9 cellular contexts compared by ENCODE assay signal in genomic region chr9:113577525-113578261, GRCh38.
A peak's percentile ranks its signal among the peaks of the same experiment; 100 is the strongest.
DNase-seq lines count a peak whose midpoint lies in the region; ATAC-seq and TF ChIP-seq lines count a peak whose summit lies in the region.
"Had no signal": no experiment of that assay in that cellular context is flagged by ENCODE, and none has a peak within 500 bp of the region (broad histone marks: within the 10 kb centered on the region; RNA-seq: fewer than 3 reads in every experiment).

No MANE protein-coding gene starts in this region.

- ATAC-seq in effector memory CD8-positive, alpha-beta T cell (replicated peaks) = no peak
- no peak for ATAC-seq in HG03045 (IDR thresholded peaks at IDR 0.05; ENCODE audit: unreplicated experiment)

- H3K27ac Mint-ChIP-seq in CD8-positive, alpha-beta memory T cell = peak overlapping the region; percentile 91 to 96 (median 95)
- H3K27ac Mint-ChIP-seq in effector memory CD8-positive, alpha-beta T cell = peak overlapping the region; percentile 94 to 95

- no peaks in the 10 kb centered on the region for H3K9me3 Mint-ChIP-seq in CD8-positive, alpha-beta memory T cell
- no peaks in the 10 kb centered on the region for H3K9me3 Mint-ChIP-seq in effector memory CD8-positive, alpha-beta T cell

- DNase-seq in CD8-positive, alpha-beta memory T cell = peak in 1 of 5 donors; percentile 37
- peak; percentile 95 for DNase-seq in RPMI7951 (ENCODE audit: low read depth)
- no peak for DNase-seq in effector memory CD8-positive, alpha-beta T cell
- no peak for DNase-seq in GM10248 (ENCODE audit: extremely low spot score)
- DNase-seq in activated gamma-delta T cell treated with Interleukin-2 at 50 U/mL for 16 hours = no peak
- no peak for DNase-seq in H7
- DNase-seq: activated naive CD4-positive, alpha-beta T cell treated with anti-CD3 and anti-CD28 coated beads, Interleukin-2, amount 50 U/mL, for 16 hours had no signal

- no peak for TF ChIP-seq CTCF in neutrophil (IDR thresholded peaks at IDR 0.05)
- TF ChIP-seq CTCF in GM10248 (IDR thresholded peaks at IDR 0.05; ENCODE audit: control extremely low read depth, extremely low read depth, low read depth, missing control alignments) = no peak

- POLR2A ChIA-PET in CD8-positive, alpha-beta memory T cell (lab: Charles Lee) = interaction anchor here (0.7 to 4.1 kb wide), 6 partner anchors 46 to 68 kb away, joined by 3 to 27 read pairs (median 5); no protein-coding TSS in a partner anchor
- POLR2A ChIA-PET in GM10248 (lab: Yijun Ruan, JAX) = no interaction called here

- no peaks in the 10 kb centered on the region for H3K36me3 ChIP-seq in CD8-positive, alpha-beta memory T cell (ENCODE audit: insufficient read depth, low read length)
- H3K36me3 ChIP-seq in neutrophil (peaks cover 14% of the 10 kb centered on the region), H7 (replicated peaks; ENCODE audit: control insufficient read depth, insufficient read depth, low read length) (no peaks in the 10 kb centered on the region)

- H3K4me1 ChIP-seq in CD8-positive, alpha-beta memory T cell (ENCODE audit: insufficient read depth, low read length) = peaks cover 64% of the 10 kb centered on the region
- peaks cover 53 to 60% of the 10 kb centered on the region in 2 experiments for H3K4me1 ChIP-seq in neutrophil (ENCODE audit: control insufficient read depth in 1 of 2, insufficient read depth in 1 of 2, low read depth in 1 of 2, low read length in 1 of 2)

- H3K4me1 Mint-ChIP-seq in CD8-positive, alpha-beta memory T cell = peaks cover 87 to 92% (median 92%) of the 10 kb centered on the region in 3 donors
- H3K4me1 Mint-ChIP-seq in effector memory CD8-positive, alpha-beta T cell (ENCODE audit: low read depth in 2 of 2) = peaks cover 81 to 91% of the 10 kb centered on the region in 2 donors

- peak overlapping the region; percentile 48 for H3K4me3 ChIP-seq in CD8-positive, alpha-beta memory T cell (ENCODE audit: low read length)
- no peak overlapping the region for H3K4me3 ChIP-seq in neutrophil (ENCODE audit: low read depth in 1 of 2, low read length in 1 of 2)
- no peak overlapping the region for H3K4me3 ChIP-seq in H7 (ENCODE audit: insufficient read depth, low read depth, low read length)

- H3K9me3 ChIP-seq in CD8-positive, alpha-beta memory T cell (ENCODE audit: low read length) = no peaks in the 10 kb centered on the region
- no peaks in the 10 kb centered on the region for H3K9me3 ChIP-seq in neutrophil

- H3K27me3 ChIP-seq in CD8-positive, alpha-beta memory T cell (ENCODE audit: insufficient read depth, low read length, poor library complexity, severe bottlenecking) = no peaks in the 10 kb centered on the region
- no peaks in the 10 kb centered on the region for H3K27me3 ChIP-seq in neutrophil
- H3K27me3 ChIP-seq in H7 (ENCODE audit: control insufficient read depth, insufficient read depth, low read length) = no peaks in the 10 kb centered on the region

- CTCF ChIA-PET in CD8-positive, alpha-beta memory T cell (lab: Charles Lee) = interaction anchor here (0.8 to 3.3 kb wide), 12 partner anchors 10 to 238 kb away, joined by 3 to 30 read pairs (median 8); partner anchors contain the start of gene WDR31
- CTCF ChIA-PET in GM10248 (lab: Yijun Ruan, JAX) = interaction anchor here (1.0 to 3.4 kb wide), 10 partner anchors 9 to 303 kb away, joined by 3 to 41 read pairs (median 7); partner anchors contain the start of genes ALAD, CDC26 and PRPF4

- H3K36me3 Mint-ChIP-seq in CD8-positive, alpha-beta memory T cell = peaks cover 0 to 4% (median 0%) of the 10 kb centered on the region in 3 donors
- H3K36me3 Mint-ChIP-seq in effector memory CD8-positive, alpha-beta T cell (ENCODE audit: insufficient read depth) = peaks cover 19% of the 10 kb centered on the region

- H3K27ac ChIP-seq in CD8-positive, alpha-beta memory T cell (ENCODE audit: low read depth, low read length) = no peak overlapping the region
- peak overlapping the region; percentile 94 for H3K27ac ChIP-seq in neutrophil

- H3K4me3 Mint-ChIP-seq in CD8-positive, alpha-beta memory T cell = peak overlapping the region; percentile 15 to 87 (median 68)
- H3K4me3 Mint-ChIP-seq in effector memory CD8-positive, alpha-beta T cell = peak overlapping the region; percentile 79

- no peaks in the 10 kb centered on the region for H3K27me3 Mint-ChIP-seq in CD8-positive, alpha-beta memory T cell
- H3K27me3 Mint-ChIP-seq in effector memory CD8-positive, alpha-beta T cell = no peaks in the 10 kb centered on the region
